In the genomic region with DNA sequence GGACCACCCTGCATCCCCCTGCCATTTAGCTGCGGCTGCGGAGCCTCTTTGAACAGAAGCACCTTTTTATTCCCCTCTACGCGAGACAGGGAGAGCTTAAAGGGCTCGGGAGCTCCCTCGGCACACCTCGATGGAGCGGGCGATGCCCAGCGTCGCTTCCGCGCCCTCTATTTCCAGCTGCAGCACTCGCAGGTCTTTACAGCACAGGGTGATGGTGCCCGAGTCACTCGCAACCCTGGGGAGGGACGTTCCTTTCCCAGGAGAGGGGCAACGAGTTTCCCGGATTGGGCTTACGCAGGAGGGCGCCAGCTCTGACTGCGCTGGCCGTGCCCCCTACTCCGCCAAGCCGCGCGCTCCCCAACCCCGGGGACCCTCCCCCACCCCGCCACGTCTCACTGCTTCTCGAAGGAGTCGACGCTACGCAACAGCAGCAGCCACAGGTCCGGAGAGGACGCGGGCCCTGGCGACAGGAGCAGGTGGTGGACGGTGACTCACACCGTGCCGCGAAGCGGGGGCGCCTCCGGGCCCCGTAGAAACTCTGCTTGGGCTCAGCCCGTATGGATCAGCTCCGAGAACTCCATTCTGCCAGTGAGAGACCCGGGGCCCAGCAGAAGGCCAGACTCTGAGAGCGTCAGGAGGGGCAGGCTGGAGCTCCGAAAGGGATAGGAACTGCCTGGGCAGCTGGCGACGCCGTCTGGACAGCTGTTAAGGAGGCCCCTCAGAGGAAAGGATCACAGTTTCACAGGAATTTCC, we compare ENCODE assay signal across 8 cellular contexts. TPM values are rescaled to one million over a fixed set of nuclear protein-coding genes. Genes with fewer than 3 reads are reported as not detected.
DNase-seq lines count a peak whose midpoint lies in the region; ATAC-seq and TF ChIP-seq lines count a peak whose summit lies in the region.

No MANE protein-coding gene starts in this region.

- H3K4me1 Mint-ChIP-seq in chondrocyte (ENCODE audit: low read depth) = peaks cover 35% of the 10 kb centered on the region

- 2 to 4% (median 2%) methylated on average over 31 to 54 of the region's 54 CpGs for WGBS in spleen, 5 donors

- H3K27ac Mint-ChIP-seq in chondrocyte (ENCODE audit: unreplicated experiment) = peak overlapping the region; percentile 94

- H3K27ac ChIP-seq in SJCRH30 (peak overlapping the region; percentile 69), spleen (peak overlapping the region; percentile 59 to 83 (median 76))

- peak; percentile 73 for DNase-seq in ELR (ENCODE audit: low read depth)
- peak; percentile 84 to 88 for DNase-seq in SJCRH30
- no peak for DNase-seq in chondrocyte (ENCODE audit: low spot score)
- DNase-seq in left colon = peak; percentile 63 to 70
- peak; percentile 85 for DNase-seq in spleen

- peaks cover 11% of the 10 kb centered on the region for H3K4me1 ChIP-seq in SJCRH30
- H3K4me1 ChIP-seq in spleen = peaks cover 7 to 43% (median 34%) of the 10 kb centered on the region in 6 donors

- H3K27me3 ChIP-seq in SJCRH30 (no peaks in the 10 kb centered on the region), spleen (replicated peaks in 1 of 7) (peaks cover 0 to 22% (median 0%) of the 10 kb centered on the region in 7 donors)

- ATAC-seq in HG02798 (IDR thresholded peaks at IDR 0.05; ENCODE audit: poor library complexity, unreplicated experiment) (peak; percentile 43), left colon (peak; percentile 66), GM18861 (IDR thresholded peaks at IDR 0.05; ENCODE audit: unreplicated experiment) (no peak), GM18502 (IDR thresholded peaks at IDR 0.05; ENCODE audit: poor library complexity, unreplicated experiment) (no peak)

- H3K36me3 ChIP-seq in SJCRH30 (no peaks in the 10 kb centered on the region), spleen (no peaks in the 10 kb centered on the region)

- no peaks in the 10 kb centered on the region for H3K36me3 Mint-ChIP-seq in chondrocyte (ENCODE audit: low read depth)

- H3K4me3 Mint-ChIP-seq in chondrocyte (ENCODE audit: unreplicated experiment) = peak overlapping the region; percentile 89

- H3K9me3 ChIP-seq in SJCRH30 (replicated peaks) = no peaks in the 10 kb centered on the region
- no peaks in the 10 kb centered on the region for H3K9me3 ChIP-seq in spleen

- H3K27me3 Mint-ChIP-seq in chondrocyte (ENCODE audit: low read depth) = no peaks in the 10 kb centered on the region

- intact Hi-C loops in left colon (cut with DNase I, micrococcal nuclease) = no loop called here
- intact Hi-C loops in spleen (cut with DNase I; ENCODE audit: low total_unique reads) = no loop called here

- H3K9me3 Mint-ChIP-seq in chondrocyte (ENCODE audit: low read depth) = no peaks in the 10 kb centered on the region

- H3K4me3 ChIP-seq in SJCRH30 (peak overlapping the region; percentile 59), spleen (peak overlapping the region; percentile 40 to 86 (median 66))

- no peak for TF ChIP-seq POLR2A in spleen (IDR thresholded peaks at IDR 0.05)

- TF ChIP-seq CTCF in chondrocyte (IDR thresholded peaks at IDR 0.05) (peak; percentile 46), spleen (IDR thresholded peaks at IDR 0.05 in 8 of 11, conservative IDR thresholded peaks at IDR 0.05 in 3 of 11) (peak in 1 of 11 experiments; percentile 1)

RNA-seq across cellular contexts. Expression of a gene that starts 5.8 kb away (rescaled TPM):
- total RNA-seq in SJCRH30 (2014; rRNA removed; shearing (Covaris generic)) = not detected in 2 replicates
- total RNA-seq in chondrocyte (1.4 to 3.1 TPM (median 2.9 TPM) in 3 replicates), left colon (1 to 10 TPM; 2.8 to 3.3 TPM), spleen (1 to 10 TPM in 5 of 7 donors, under 1 TPM in 1, not detected in 1; 0.54 to 2.3 (median 1.3) TPM)
- polyA plus RNA-seq in spleen = 1 to 10 TPM; 2.3 to 2.7 (median 2.7) TPM

RNA-seq across cellular contexts. Expression of a gene that starts 9.9 kb away (rescaled TPM):
- total RNA-seq in SJCRH30 (2014; rRNA removed; shearing (Covaris generic)) = 0.43 TPM in 1 of 2 replicates, not detected in the other
- total RNA-seq in chondrocyte (not detected in 3 replicates), left colon (1 to 10 TPM; 2.0 to 4.2 TPM), spleen (10 to 100 TPM; 43.0 to 84.5 (median 58.7) TPM)
- polyA plus RNA-seq in spleen = 10 to 100 TPM; 37.9 to 47.8 (median 42.8) TPM

RNA-seq across cellular contexts. Expression of a gene that starts 19.0 kb away (rescaled TPM):
- total RNA-seq in SJCRH30 (2014; rRNA removed; shearing (Covaris generic)) = 290 and 295 TPM in 2 replicates
- 120 to 142 TPM (median 131 TPM) in 3 replicates for total RNA-seq in chondrocyte
- total RNA-seq in left colon = 100 to 1,000 TPM; 115 to 128 TPM
- total RNA-seq in spleen = 100 to 1,000 TPM in 6 of 7 donors, 10 to 100 TPM in 1; 94.5 to 122 (median 104) TPM
- polyA plus RNA-seq in spleen = 100 to 1,000 TPM; 144 to 182 (median 155) TPM

RNA-seq across cellular contexts. Expression of a gene that starts 19.0 kb away (rescaled TPM):
- 8.7 and 9.9 TPM in 2 replicates for total RNA-seq in SJCRH30 (2014; rRNA removed; shearing (Covaris generic))
- total RNA-seq in chondrocyte (20.8 to 23.9 TPM (median 22.8 TPM) in 3 replicates), left colon (10 to 100 TPM; 24.2 to 28.0 TPM), spleen (10 to 100 TPM; 18.4 to 30.2 (median 27.2) TPM)
- 10 to 100 TPM in 2 of 3 donors, 1 to 10 TPM in 1; 7.7 to 14.9 (median 11.1) TPM for polyA plus RNA-seq in spleen

RNA-seq across cellular contexts. Expression of a gene that starts 32.3 kb away (rescaled TPM):
- not detected in 2 replicates for total RNA-seq in SJCRH30 (2014; rRNA removed; shearing (Covaris generic))
- total RNA-seq in chondrocyte (not detected in 3 replicates), left colon (not detected), spleen (not detected)
- polyA plus RNA-seq in spleen = under 1 TPM in 1 of 3 donors, not detected in 2; 0.03 TPM

Comparison
In these comparisons a context has a peak if more than half of its experiments do, and no peak if none do; other contexts are left out.
1. ATAC-seq: peak in HG02798 (single experiment) and left colon (single experiment); none in GM18861 (single experiment) and GM18502 (single experiment).
2. RNA of a gene that starts 9.9 kb away (total RNA-seq): 43.0 to 84.5 TPM in spleen; 2.0 to 4.2 TPM in left colon, 0.43 TPM in SJCRH30 and not detected in chondrocyte; every median in the first group is over 4 times any median in the second.